1 cellular context compared by ENCODE assay signal in genomic region chr12:109880938-109881337, GRCh38.
TF ChIP-seq lines count a peak whose summit lies in the region.

No MANE protein-coding gene starts in this region.

TF ChIP-seq in GM12878, 131 proteins besides CTCF, POLR2A, EP300 and RAD21:
- TF ChIP-seq SUPT20H (IDR thresholded peaks at IDR 0.05; ENCODE audit: borderline replicate concordance, control insufficient read depth, low read depth, low read length) (no peak), NRF1 (conservative IDR thresholded peaks at IDR 0.05; ENCODE audit: low read depth, low read length) (no peak), SRF (IDR thresholded peaks at IDR 0.05; ENCODE audit: low read depth in 2 of 2, low read length in 2 of 2) (no peak), NR2F1 (conservative IDR thresholded peaks at IDR 0.05) (no peak), SREBF2 (IDR thresholded peaks at IDR 0.05; ENCODE audit: low read length) (no peak)
